Comparison of ENCODE assay signal across 17 cellular contexts in the genomic region with DNA sequence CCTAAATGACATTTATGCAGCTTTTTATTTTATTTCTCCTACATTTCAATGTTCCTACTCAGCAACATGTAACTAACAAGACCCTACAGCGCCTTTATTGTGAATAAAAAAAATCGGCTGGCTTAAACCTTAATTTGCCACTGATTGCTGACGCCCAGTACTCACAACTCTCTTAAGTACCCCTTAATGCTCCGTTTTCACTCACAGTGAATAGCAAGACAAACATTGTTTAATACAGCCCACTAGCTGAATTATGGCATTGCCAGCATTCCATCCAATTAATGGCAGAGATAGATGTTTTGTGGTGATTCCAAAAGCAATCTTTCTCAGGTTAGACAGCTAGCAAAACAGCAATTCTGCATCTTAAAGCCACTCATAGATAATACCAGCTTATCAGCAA.
"Had no signal": no experiment of that assay in that cellular context is flagged by ENCODE, and none has a peak within 500 bp of the region (broad histone marks: within the 10 kb centered on the region; RNA-seq: fewer than 3 reads in every experiment).

No MANE protein-coding gene starts in this region.

- H3K27me3 ChIP-seq: heart right ventricle, right atrium auricular region, tibial artery, uterus had no signal

- H3K36me3 ChIP-seq: tibial artery, uterus, WERI-Rb-1 had no signal

- DNase-seq: activated CD4-positive, alpha-beta T cell treated with anti-CD3 and anti-CD28 coated beads for 1 hour; activated effector memory CD4-positive, alpha-beta T cell treated with anti-CD3 and anti-CD28 coated beads, Interleukin-2, amount 50 U/mL, for 16 hours; activated T-cell treated with anti-CD3 and anti-CD28 coated beads, Interleukin-2, amount 50 U/mL, for 72 hours; effector CD4-positive, alpha-beta T cell; heart right ventricle; left ventricle myocardium inferior; mucosa of descending colon; naive B cell; stimulated activated CD4-positive, alpha-beta T cell treated with anti-CD3 and anti-CD28 coated beads, Interleukin-12 subunit alpha, Interleukin-12 subunit beta, amount 100 ng/mL, for 4 hours; stimulated activated CD4-positive, alpha-beta T cell treated with anti-CD3 and anti-CD28 coated beads, Interleukin-1b, Interleukin-23, amount 100 ng/mL, for 48 hours; stimulated activated CD8-positive, alpha-beta memory T cell treated with anti-CD3 and anti-CD28 coated beads, Interleukin-4, amount 100 ng/mL, for 48 hours; stimulated activated naive CD4-positive, alpha-beta T cell treated with Interleukin-2 at 50 U/mL for 16 hours; substantia nigra; tibial artery; uterus; WERI-Rb-1 had no signal

- H3K9me3 ChIP-seq: heart right ventricle, left ventricle myocardium inferior, mucosa of descending colon, right atrium auricular region, tibial artery, uterus had no signal

- ATAC-seq: activated T-cell treated with anti-CD3 and anti-CD28 coated beads, Interleukin-2, amount 50 U/mL, for 72 hours; mucosa of descending colon had no signal

- H3K4me3 ChIP-seq: heart right ventricle, left ventricle myocardium inferior, mucosa of descending colon, right atrium auricular region, tibial artery, uterus had no signal

- H3K4me1 ChIP-seq: right atrium auricular region, tibial artery, uterus had no signal

- H3K27ac ChIP-seq: tibial artery, uterus, WERI-Rb-1 had no signal
